8 cellular contexts compared by ENCODE assay signal in the genomic region with DNA sequence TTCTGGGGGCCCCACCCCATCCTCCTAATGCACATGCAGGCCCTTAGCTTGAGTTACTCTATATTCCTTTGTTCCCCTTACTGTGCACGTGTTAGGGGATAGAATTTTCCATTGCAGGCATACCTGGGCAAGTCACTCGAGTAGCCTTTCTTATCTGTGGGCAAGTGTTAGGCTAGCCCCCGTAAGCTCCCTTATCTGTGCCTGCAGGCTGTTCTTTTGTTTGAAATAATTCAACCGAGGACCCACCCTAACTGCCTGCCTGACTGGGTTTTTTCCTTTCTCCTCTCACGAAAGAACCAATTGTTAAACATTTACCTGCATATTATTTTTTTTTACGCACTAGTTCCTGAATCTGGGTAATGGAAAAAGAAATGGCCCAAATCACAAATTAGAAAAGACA.
"Had no signal": no experiment of that assay in that cellular context is flagged by ENCODE, and none has a peak within 500 bp of the region (broad histone marks: within the 10 kb centered on the region; RNA-seq: fewer than 3 reads in every experiment).

No MANE protein-coding gene starts in this region.

- FAIRE-seq: H1, H54 had no signal

- H3K27ac ChIP-seq: GM23248, HL-60 had no signal

- H3K9ac ChIP-seq: GM23248 had no signal

- H3K27ac Mint-ChIP-seq: H9 had no signal

- H3K4me3 ChIP-seq: GM23248 had no signal

- H3K4me3 Mint-ChIP-seq: H9 had no signal

- DNase-seq: GM23248, H9, HCEC 1CT, IMR-90, KBM-7 had no signal
